ENCODE assay signal across 1 cellular context in the genomic region with DNA sequence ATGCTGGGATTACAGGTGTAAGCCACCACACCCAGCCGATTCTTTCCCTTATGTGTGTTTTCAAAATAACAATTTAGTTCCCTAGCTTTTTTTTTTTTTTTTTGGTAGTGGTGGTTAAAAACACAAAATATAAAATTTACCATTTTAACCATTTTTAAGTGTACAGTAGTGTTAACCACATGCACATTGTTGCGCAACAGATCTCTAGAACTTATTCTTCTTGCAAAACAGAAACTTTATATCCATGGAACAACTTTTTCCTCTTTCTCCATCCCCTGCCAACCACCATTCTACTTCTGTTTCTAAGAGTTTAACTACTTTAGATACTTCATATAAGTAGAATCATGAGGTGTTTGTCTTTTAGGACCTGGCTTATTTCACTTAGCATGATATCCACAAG.
TF ChIP-seq lines count a peak whose summit lies in the region.

No MANE protein-coding gene starts in this region.

TF ChIP-seq in HepG2, 621 proteins besides CTCF, POLR2A, EP300 and RAD21 (continued from another document):
- TF ChIP-seq PRPF4 (IDR thresholded peaks at IDR 0.05; ENCODE audit: low read depth, low read length, poor library complexity, severe bottlenecking) = no peak
